Comparison of ENCODE assay signal across 8 cellular contexts in the genomic region with DNA sequence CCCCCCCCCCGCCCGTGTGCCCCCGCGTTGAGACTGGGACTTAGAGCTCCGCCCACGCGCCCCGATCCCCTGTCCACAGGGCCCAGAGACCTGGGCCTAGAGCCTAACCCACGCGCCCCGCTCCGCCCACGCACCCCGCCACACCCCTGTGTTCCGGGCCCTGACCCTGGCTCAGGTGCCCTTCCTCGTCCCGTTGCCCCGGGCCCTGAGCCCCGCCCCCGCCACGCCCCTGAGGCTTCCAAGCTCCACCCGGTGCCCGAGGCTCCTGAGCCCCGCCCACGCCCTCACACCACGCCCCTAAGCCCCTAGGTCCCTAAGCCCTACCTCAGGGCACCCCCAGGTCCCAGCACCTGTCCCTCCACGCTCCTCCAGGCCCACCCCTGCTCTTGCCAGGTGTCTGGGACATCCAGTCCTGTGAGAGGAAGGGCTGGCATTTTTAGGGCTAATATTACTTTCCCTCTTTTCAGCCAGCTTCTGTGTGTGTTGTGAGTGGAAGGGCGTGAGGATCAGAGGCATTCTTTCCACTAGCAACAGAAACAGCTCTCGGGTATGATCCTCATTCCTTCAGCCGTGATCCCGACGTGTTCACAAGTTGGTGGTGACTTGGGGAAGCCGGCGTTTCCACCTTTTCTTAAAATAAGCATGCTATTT. TPM values are rescaled to one million over a fixed set of nuclear protein-coding genes. Genes with fewer than 3 reads are reported as not detected.
DNase-seq lines count a peak whose midpoint lies in the region; ATAC-seq and TF ChIP-seq lines count a peak whose summit lies in the region.

No MANE protein-coding gene starts in this region.

- H3K36me3 Mint-ChIP-seq in CD4-positive, CD25-positive, alpha-beta regulatory T cell: no peaks in the 10 kb centered on the region

- H3K4me3 Mint-ChIP-seq in CD4-positive, CD25-positive, alpha-beta regulatory T cell: peak overlapping the region; percentile 67 to 92 (median 79)

- DNase-seq in CD4-positive, CD25-positive, alpha-beta regulatory T cell: peak; percentile 79 to 87 (median 85)
- DNase-seq in SJSA1 (ENCODE audit: low read depth in 1 of 2, low spot score in 2 of 2) (peak; percentile 45 to 84), cardiac muscle cell (ENCODE audit: low read depth in 1 of 2, low spot score in 1 of 2) (peak; percentile 64 to 94), psoas muscle (peak; percentile 88 to 92), vagina (ENCODE audit: extremely low spot score in 2 of 2) (peak in 1 of 2 donors; percentile 94)
- peak; percentile 40 to 86 (median 60) for DNase-seq in activated naive CD4-positive, alpha-beta T cell (lab: John Stamatoyannopoulos, UW)

- no peaks in the 10 kb centered on the region for H3K9me3 Mint-ChIP-seq in CD4-positive, CD25-positive, alpha-beta regulatory T cell

- WGBS in psoas muscle, 3 donors: 3 to 10% (median 3%) methylated on average over 9 to 34 of the region's 34 CpGs

- no peaks in the 10 kb centered on the region for H3K27me3 ChIP-seq in CD4-positive, CD25-positive, alpha-beta regulatory T cell (ENCODE audit: control insufficient read depth, insufficient read depth, low read length)
- H3K27me3 ChIP-seq in SJSA1 (replicated peaks): no peaks in the 10 kb centered on the region
- no peaks in the 10 kb centered on the region for H3K27me3 ChIP-seq in cardiac muscle cell
- H3K27me3 ChIP-seq in psoas muscle (ENCODE audit: insufficient read depth in 3 of 3, low read length in 2 of 3): no peaks in the 10 kb centered on the region
- H3K27me3 ChIP-seq in vagina: no peaks in the 10 kb centered on the region

- ATAC-seq in CD4-positive, CD25-positive, alpha-beta regulatory T cell (ENCODE audit: low read depth in 2 of 2): peak; percentile 62 to 70
- ATAC-seq in GM19452 (IDR thresholded peaks at IDR 0.05; ENCODE audit: unreplicated experiment): peak; percentile 48
- ATAC-seq in HG03575 (IDR thresholded peaks at IDR 0.05; ENCODE audit: extremely low read depth, insufficient number of reproducible peaks, low FRiP score, unreplicated experiment): peak; percentile 59
- peak; percentile 66 to 74 (median 68) for ATAC-seq in psoas muscle

- H3K4me1 Mint-ChIP-seq in CD4-positive, CD25-positive, alpha-beta regulatory T cell: peaks cover 5 to 44% (median 18%) of the 10 kb centered on the region in 4 donors

- TF ChIP-seq POLR2A in vagina (IDR thresholded peaks at IDR 0.05): no peak

- H3K27ac ChIP-seq in CD4-positive, CD25-positive, alpha-beta regulatory T cell (ENCODE audit: insufficient read depth, low read length, poor library complexity, severe bottlenecking): peak overlapping the region; percentile 55
- no peak overlapping the region for H3K27ac ChIP-seq in SJSA1
- peak overlapping the region; percentile 61 for H3K27ac ChIP-seq in cardiac muscle cell
- H3K27ac ChIP-seq in psoas muscle: peak overlapping the region; percentile 93
- peak overlapping the region; percentile 97 for H3K27ac ChIP-seq in vagina

- H3K27ac Mint-ChIP-seq in CD4-positive, CD25-positive, alpha-beta regulatory T cell: peak overlapping the region; percentile 31 to 86 (median 56)

- peaks cover 10% of the 10 kb centered on the region for H3K27me3 Mint-ChIP-seq in CD4-positive, CD25-positive, alpha-beta regulatory T cell

- H3K9me3 ChIP-seq in CD4-positive, CD25-positive, alpha-beta regulatory T cell (ENCODE audit: control insufficient read depth in 2 of 2, low read length in 2 of 2): no peaks in the 10 kb centered on the region
- H3K9me3 ChIP-seq in SJSA1 (replicated peaks): no peaks in the 10 kb centered on the region
- H3K9me3 ChIP-seq in cardiac muscle cell (ENCODE audit: low read depth): no peaks in the 10 kb centered on the region
- no peaks in the 10 kb centered on the region for H3K9me3 ChIP-seq in psoas muscle
- no peaks in the 10 kb centered on the region for H3K9me3 ChIP-seq in vagina

- H3K4me3 ChIP-seq in CD4-positive, CD25-positive, alpha-beta regulatory T cell (ENCODE audit: low read depth, low read length): peak overlapping the region; percentile 18
- peak overlapping the region; percentile 78 for H3K4me3 ChIP-seq in SJSA1
- peak overlapping the region; percentile 34 for H3K4me3 ChIP-seq in cardiac muscle cell
- peak overlapping the region; percentile 87 for H3K4me3 ChIP-seq in psoas muscle
- H3K4me3 ChIP-seq in vagina: peak overlapping the region; percentile 74 to 80

- intact Hi-C loops in psoas muscle (cut with DNase I) (loop anchor here in 1 of 2 donors (5.0 kb wide), 1 partner anchor 103 kb away; a partner anchor contains a TSS), vagina (cut with DNase I) (no loop called here)

- H3K36me3 ChIP-seq in CD4-positive, CD25-positive, alpha-beta regulatory T cell (ENCODE audit: control insufficient read depth, insufficient read depth, low read length): no peaks in the 10 kb centered on the region
- H3K36me3 ChIP-seq in SJSA1 (peaks cover 3% of the 10 kb centered on the region; the same call in 1 of the 2 replicates), cardiac muscle cell (no peaks in the 10 kb centered on the region), psoas muscle (ENCODE audit: insufficient read depth in 1 of 2, low read depth in 1 of 2) (no peaks in the 10 kb centered on the region), vagina (no peaks in the 10 kb centered on the region)

- H3K4me1 ChIP-seq in CD4-positive, CD25-positive, alpha-beta regulatory T cell (ENCODE audit: control insufficient read depth, insufficient read depth, low read length, poor library complexity, severe bottlenecking): peaks cover 16% of the 10 kb centered on the region
- peaks cover 17% of the 10 kb centered on the region for H3K4me1 ChIP-seq in SJSA1 (replicated peaks)
- H3K4me1 ChIP-seq in cardiac muscle cell (ENCODE audit: low read depth): peaks cover 22% of the 10 kb centered on the region
- H3K4me1 ChIP-seq in psoas muscle: peaks cover 29% of the 10 kb centered on the region
- peaks cover 30% of the 10 kb centered on the region for H3K4me1 ChIP-seq in vagina

- TF ChIP-seq CTCF in cardiac muscle cell (IDR thresholded peaks at IDR 0.05; ENCODE audit: low read depth, low read length): no peak
- TF ChIP-seq CTCF in psoas muscle (IDR thresholded peaks at IDR 0.05): no peak
- no peak for TF ChIP-seq CTCF in vagina (IDR thresholded peaks at IDR 0.05)

RNA-seq across cellular contexts. Expression of a gene that starts 0.6 kb away (rescaled TPM):
- total RNA-seq in CD4-positive, CD25-positive, alpha-beta regulatory T cell: 2.1 TPM
- polyA plus RNA-seq in CD4-positive, CD25-positive, alpha-beta regulatory T cell: 1 to 10 TPM in 2 of 4 donors, under 1 TPM in 2; 0.92 to 1.5 (median 1.1) TPM
- total RNA-seq in SJSA1 (2014; rRNA removed; shearing (Covaris generic)): 6.0 and 6.5 TPM in 2 replicates
- total RNA-seq in cardiac muscle cell (13.6 and 17.4 TPM in 2 replicates), psoas muscle (10 to 100 TPM; 13.1 to 49.5 (median 33.4) TPM), vagina (19.4 TPM)
- polyA plus RNA-seq in cardiac muscle cell (10.2 and 20.1 TPM in 2 replicates), psoas muscle (10 to 100 TPM; 11.6 to 21.6 (median 15.7) TPM)

Comparison
In these comparisons a context has a peak if more than half of its experiments do, and no peak if none do; other contexts are left out.
1. H3K4me3 ChIP-seq: peak in every context shown above with its lines; median percentile 87 in psoas muscle; 78 in SJSA1; 77 in vagina; 34 in cardiac muscle cell; 18 in CD4-positive, CD25-positive, alpha-beta regulatory T cell.